28 cellular contexts compared by ENCODE assay signal in the genomic region with DNA sequence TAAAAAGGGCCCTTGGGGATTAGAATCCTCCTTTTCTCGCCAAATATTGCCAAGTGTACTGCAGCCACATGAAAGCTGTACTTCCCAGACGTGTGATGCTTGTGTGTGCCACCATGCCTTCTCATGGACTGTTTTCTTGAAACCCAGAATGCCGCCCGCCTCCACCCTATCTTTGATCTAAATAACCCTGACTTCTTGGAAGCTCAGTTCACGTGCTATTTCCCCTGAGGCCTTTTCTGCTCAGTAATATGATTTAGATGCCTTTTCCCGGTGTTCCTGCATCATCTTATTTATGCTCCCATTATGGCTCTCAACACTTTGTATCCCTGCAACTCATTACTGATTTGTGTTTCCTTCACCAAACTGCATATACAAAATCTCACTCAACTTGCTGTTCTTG.
"Had no signal": no experiment of that assay in that cellular context is flagged by ENCODE, and none has a peak within 500 bp of the region (broad histone marks: within the 10 kb centered on the region; RNA-seq: fewer than 3 reads in every experiment).

No MANE protein-coding gene starts in this region.

- H3K4me3 Mint-ChIP-seq: activated CD4-positive, alpha-beta memory T cell treated with anti-CD3 and anti-CD28 coated beads for 36 hours; activated CD4-positive, alpha-beta T cell treated with anti-CD3 and anti-CD28 coated beads for 36 hours; activated CD4-positive, alpha-beta T cell treated with anti-CD3 and anti-CD28 coated beads, Interleukin-2, amount 10 ng/mL, durations not matched to agents 24 days and 14 days; activated CD8-positive, alpha-beta memory T cell treated with anti-CD3 and anti-CD28 coated beads, Interleukin-2, amount 10 ng/mL, durations not matched to agents 7 days and 5 days; activated CD8-positive, alpha-beta T cell treated with anti-CD3 and anti-CD28 coated beads, Interleukin-2, amount 10 ng/mL, durations not matched to agents 7 days and 5 days; activated naive CD4-positive, alpha-beta T cell treated with anti-CD3 and anti-CD28 coated beads, Interleukin-2, amount 10 ng/mL, durations not matched to agents 7 days and 5 days; activated naive CD8-positive, alpha-beta T cell treated with anti-CD3 and anti-CD28 coated beads, Interleukin-2, amount 10 ng/mL, durations not matched to agents 7 days and 5 days; activated T-cell treated with anti-CD3 and anti-CD28 coated beads, Interleukin-2, amount 50 U/mL, for 72 hours; brain; endodermal cell had no signal

- H3K27ac Mint-ChIP-seq: activated CD4-positive, alpha-beta memory T cell treated with anti-CD3 and anti-CD28 coated beads for 36 hours; activated CD4-positive, alpha-beta T cell treated with anti-CD3 and anti-CD28 coated beads for 36 hours; activated CD4-positive, alpha-beta T cell treated with anti-CD3 and anti-CD28 coated beads, Interleukin-2, amount 10 ng/mL, durations not matched to agents 24 days and 14 days; activated naive CD8-positive, alpha-beta T cell treated with anti-CD3 and anti-CD28 coated beads, Interleukin-2, amount 10 ng/mL, durations not matched to agents 7 days and 5 days; activated T-cell treated with anti-CD3 and anti-CD28 coated beads, Interleukin-2, amount 50 U/mL, for 72 hours; brain; endodermal cell had no signal

- H3K27ac ChIP-seq: ascending aorta, breast epithelium, cardiac muscle cell, colonic mucosa, esophagus muscularis mucosa, gastroesophageal sphincter had no signal

- H3K27me3 Mint-ChIP-seq: activated CD4-positive, alpha-beta memory T cell treated with anti-CD3 and anti-CD28 coated beads for 36 hours; activated CD4-positive, alpha-beta T cell treated with anti-CD3 and anti-CD28 coated beads for 36 hours; activated CD4-positive, alpha-beta T cell treated with anti-CD3 and anti-CD28 coated beads, Interleukin-2, amount 10 ng/mL, durations not matched to agents 24 days and 14 days; activated CD8-positive, alpha-beta memory T cell treated with anti-CD3 and anti-CD28 coated beads, Interleukin-2, amount 10 ng/mL, durations not matched to agents 7 days and 5 days; activated naive CD4-positive, alpha-beta T cell treated with anti-CD3 and anti-CD28 coated beads, Interleukin-2, amount 10 ng/mL, durations not matched to agents 7 days and 5 days; activated naive CD8-positive, alpha-beta T cell treated with anti-CD3 and anti-CD28 coated beads, Interleukin-2, amount 10 ng/mL, durations not matched to agents 7 days and 5 days; brain had no signal

- H3K9me3 Mint-ChIP-seq: activated CD4-positive, alpha-beta T cell treated with anti-CD3 and anti-CD28 coated beads, Interleukin-2, amount 10 ng/mL, durations not matched to agents 24 days and 14 days; activated naive CD4-positive, alpha-beta T cell treated with anti-CD3 and anti-CD28 coated beads, Interleukin-2, amount 10 ng/mL, durations not matched to agents 7 days and 5 days; activated naive CD8-positive, alpha-beta T cell treated with anti-CD3 and anti-CD28 coated beads, Interleukin-2, amount 10 ng/mL, durations not matched to agents 7 days and 5 days had no signal

- DNase-seq: activated CD4-positive, alpha-beta memory T cell treated with anti-CD3 and anti-CD28 coated beads for 36 hours; activated CD4-positive, alpha-beta T cell treated with anti-CD3 and anti-CD28 coated beads for 36 hours; activated CD4-positive, alpha-beta T cell treated with anti-CD3 and anti-CD28 coated beads, Interleukin-2, amount 10 ng/mL, durations not matched to agents 24 days and 14 days; activated CD4-positive, CD25-positive, alpha-beta regulatory T cell; activated CD4-positive, CD25-positive, alpha-beta regulatory T cell treated with anti-CD3 and anti-CD28 coated beads, Interleukin-2, amount 50 U/mL, for 72 hours; activated CD8-positive, alpha-beta memory T cell treated with anti-CD3 and anti-CD28 coated beads, Interleukin-2, amount 10 ng/mL, durations not matched to agents 7 days and 5 days; activated CD8-positive, alpha-beta memory T cell treated with anti-CD3 and anti-CD28 coated beads, Interleukin-2, amount 50 U/mL, for 4 hours; activated CD8-positive, alpha-beta T cell treated with anti-CD3 and anti-CD28 coated beads, Interleukin-2, amount 10 ng/mL, durations not matched to agents 7 days and 5 days; activated gamma-delta T cell; activated naive CD4-positive, alpha-beta T cell; activated naive CD4-positive, alpha-beta T cell treated with anti-CD3 and anti-CD28 coated beads, Interleukin-2, amount 10 ng/mL, durations not matched to agents 7 days and 5 days; activated naive CD8-positive, alpha-beta T cell treated with anti-CD3 and anti-CD28 coated beads, Interleukin-2, amount 10 ng/mL, durations not matched to agents 7 days and 5 days; activated T-cell treated with anti-CD3 and anti-CD28 coated beads, Interleukin-2, amount 50 U/mL, for 1 hour; activated T-cell treated with anti-CD3 and anti-CD28 coated beads, Interleukin-2, amount 50 U/mL, for 72 hours; central memory CD4-positive, alpha-beta T cell; cerebellar nuclear complex; colonic mucosa; effector CD8-positive, alpha-beta T cell; endodermal cell; foreskin melanocyte; head of caudate nucleus; hippocampal formation had no signal

- H3K4me3 ChIP-seq: ascending aorta, breast epithelium, cardiac muscle cell, colonic mucosa, esophagus muscularis mucosa, gastroesophageal sphincter had no signal

- H3K36me3 Mint-ChIP-seq: activated naive CD4-positive, alpha-beta T cell treated with anti-CD3 and anti-CD28 coated beads, Interleukin-2, amount 10 ng/mL, durations not matched to agents 7 days and 5 days; activated naive CD8-positive, alpha-beta T cell treated with anti-CD3 and anti-CD28 coated beads, Interleukin-2, amount 10 ng/mL, durations not matched to agents 7 days and 5 days had no signal

- H3K27me3 ChIP-seq: ascending aorta, breast epithelium, cardiac muscle cell, colonic mucosa, esophagus muscularis mucosa, gastroesophageal sphincter had no signal

- ATAC-seq: activated CD4-positive, alpha-beta T cell treated with anti-CD3 and anti-CD28 coated beads for 36 hours; activated CD8-positive, alpha-beta memory T cell treated with anti-CD3 and anti-CD28 coated beads, Interleukin-2, amount 10 ng/mL, durations not matched to agents 7 days and 5 days; activated CD8-positive, alpha-beta T cell treated with anti-CD3 and anti-CD28 coated beads, Interleukin-2, amount 10 ng/mL, durations not matched to agents 7 days and 5 days; gastroesophageal sphincter had no signal

- H3K36me3 ChIP-seq: breast epithelium, cardiac muscle cell, colonic mucosa, esophagus muscularis mucosa had no signal

- H3K4me1 ChIP-seq: ascending aorta, breast epithelium, colonic mucosa had no signal

- H3K9me3 ChIP-seq: ascending aorta, breast epithelium, colonic mucosa had no signal
